Comparison of ENCODE assay signal across 8 cellular contexts in genomic region chr1:155962599-155963211, GRCh38. TPM values are rescaled to one million over a fixed set of nuclear protein-coding genes. Genes with fewer than 3 reads are reported as not detected.
DNase-seq lines count a peak whose midpoint lies in the region; ATAC-seq and TF ChIP-seq lines count a peak whose summit lies in the region.
"Had no signal": no experiment of that assay in that cellular context is flagged by ENCODE, and none has a peak within 500 bp of the region (broad histone marks: within the 10 kb centered on the region; RNA-seq: fewer than 3 reads in every experiment).

No MANE protein-coding gene starts in this region.

- no peaks in the 10 kb centered on the region for H4K20me1 ChIP-seq in PC-3 (ENCODE audit: low read length)

- H3K27ac ChIP-seq in PC-3 (ENCODE audit: low read length) (peak overlapping the region; percentile 93), caudate nucleus (ENCODE audit: low read depth, low read length) (peak overlapping the region; percentile 91), layer of hippocampus (ENCODE audit: low read depth, low read length) (peak overlapping the region; percentile 53), tibial artery (peak overlapping the region; percentile 83 to 91)

- peak; percentile 49 for DNase-seq in PC-3
- no peak for DNase-seq in caudate nucleus (lab: John Stamatoyannopoulos, UW)
- DNase-seq in tibial artery: peak; percentile 67 to 82
- no peak for DNase-seq in NOMO-1 treated with DMSO at 0.1 percent for 48 hours (lab: John Stamatoyannopoulos, UW; ENCODE audit: unreplicated experiment)
- DNase-seq in activated CD4-positive, CD25-positive, alpha-beta regulatory T cell treated with anti-CD3 and anti-CD28 coated beads, Interleukin-2, amount 50 U/mL, for 72 hours: no peak

- intact Hi-C loops in PC-3 (cut with micrococcal nuclease): loop anchor here (1.0 kb wide), 2 partner anchors 21 to 24 kb away; no protein-coding TSS in a partner anchor
- intact Hi-C loops in tibial artery (cut with DNase I; ENCODE audit: low total_unique reads): no loop called here

- H3K4me1 ChIP-seq in PC-3 (ENCODE audit: insufficient read depth, low read length) (peaks cover 32% of the 10 kb centered on the region), tibial artery (peaks cover 0 to 57% (median 32%) of the 10 kb centered on the region in 4 donors)

- POLR2A ChIA-PET in PC-3 (lab: Charles Lee; ENCODE audit: unreplicated experiment): interaction anchor here (0.5 to 1.0 kb wide), 4 partner anchors 14 to 556 kb away, joined by 3 to 8 read pairs (median 3); partner anchors contain the start of gene SLC25A44

- H3K9me3 ChIP-seq in PC-3 (ENCODE audit: low read length) (no peaks in the 10 kb centered on the region), tibial artery (no peaks in the 10 kb centered on the region)
- H3K9me3 ChIP-seq: mucosa of descending colon had no signal

- peaks cover 64% of the 10 kb centered on the region for H3K36me3 ChIP-seq in PC-3 (ENCODE audit: low read depth, low read length)
- H3K36me3 ChIP-seq in tibial artery: peaks cover 68 to 99% (median 96%) of the 10 kb centered on the region in 3 donors

- BruUV-seq in PC-3 (replicated peaks; lab: Mats Ljungman, UMichigan): no TSS peak

- no peaks in the 10 kb centered on the region for H3F3A ChIP-seq in PC-3 (ENCODE audit: low read length, unreplicated experiment)

- H3K9ac ChIP-seq in PC-3 (ENCODE audit: low read length): peak overlapping the region; percentile 61

- H2AFZ ChIP-seq in PC-3 (ENCODE audit: low read length): no peak overlapping the region

- peak; percentile 4 for ATAC-seq in PC-3
- ATAC-seq in HG02678 (IDR thresholded peaks at IDR 0.05; ENCODE audit: unreplicated experiment): no peak

- H3K9me2 ChIP-seq in PC-3 (replicated peaks; ENCODE audit: low read length): no peaks in the 10 kb centered on the region

- peak overlapping the region; percentile 32 for H3K4me2 ChIP-seq in PC-3 (ENCODE audit: low read length)

- H3K27me3 ChIP-seq in PC-3 (ENCODE audit: low read length) (no peaks in the 10 kb centered on the region), layer of hippocampus (ENCODE audit: control insufficient read depth, insufficient read depth, low read length) (no peaks in the 10 kb centered on the region), tibial artery (no peaks in the 10 kb centered on the region)

- peaks cover 17% of the 10 kb centered on the region for H3K79me2 ChIP-seq in PC-3 (ENCODE audit: low read length)

- H3K4me3 ChIP-seq in PC-3 (ENCODE audit: low read length) (no peak overlapping the region), tibial artery (no peak overlapping the region)
- H3K4me3 ChIP-seq: mucosa of descending colon had no signal

- CTCF ChIA-PET in PC-3 (lab: Charles Lee): interaction anchor here (0.6 to 1.0 kb wide), 4 partner anchors 13 to 27 kb away, joined by 3 to 8 read pairs (median 4); partner anchors contain the start of gene ARHGEF2

- TF ChIP-seq CTCF in PC-3 (conservative IDR thresholded peaks at IDR 0.05; ENCODE audit: low read depth, low read length): no peak
- no peak for TF ChIP-seq CTCF in tibial artery (IDR thresholded peaks at IDR 0.05)

RNA-seq across cellular contexts. Expression of gene ARHGEF2, which starts 15.6 kb away (rescaled TPM):
- total RNA-seq in PC-3 (2014; rRNA removed): 65.9 and 70.8 TPM in 2 replicates

RNA-seq across cellular contexts. Expression of gene RXFP4, which starts 21.3 kb away (rescaled TPM):
- not detected in 2 replicates for total RNA-seq in PC-3 (2014; rRNA removed)

RNA-seq across cellular contexts. Expression of gene KHDC4, which starts 28.5 kb away (rescaled TPM):
- 63.4 and 64.4 TPM in 2 replicates for total RNA-seq in PC-3 (2014; rRNA removed)

RNA-seq across cellular contexts. Expression of gene RIT1, which starts 51.6 kb away (rescaled TPM):
- 14.7 and 18.8 TPM in 2 replicates for total RNA-seq in PC-3 (2014; rRNA removed)

RNA-seq across cellular contexts. Expression of gene SSR2, which starts 58.0 kb away (rescaled TPM):
- total RNA-seq in PC-3 (2014; rRNA removed): 282 and 293 TPM in 2 replicates

Comparison
In these comparisons a context has a peak if more than half of its experiments do, and no peak if none do; other contexts are left out.
1. DNase-seq: peak in PC-3 (single experiment) and tibial artery (2 of 2); none in caudate nucleus (0 of 61), NOMO-1 treated with DMSO at 0.1 percent for 48 hours (single experiment) and activated CD4-positive, CD25-positive, alpha-beta regulatory T cell treated with anti-CD3 and anti-CD28 coated beads, Interleukin-2, amount 50 U/mL, for 72 hours (single experiment).
2. Peak in every context shown above with its lines, with median percentiles within 50 percentile points of each other: H3K27ac ChIP-seq.